In the genomic region with DNA sequence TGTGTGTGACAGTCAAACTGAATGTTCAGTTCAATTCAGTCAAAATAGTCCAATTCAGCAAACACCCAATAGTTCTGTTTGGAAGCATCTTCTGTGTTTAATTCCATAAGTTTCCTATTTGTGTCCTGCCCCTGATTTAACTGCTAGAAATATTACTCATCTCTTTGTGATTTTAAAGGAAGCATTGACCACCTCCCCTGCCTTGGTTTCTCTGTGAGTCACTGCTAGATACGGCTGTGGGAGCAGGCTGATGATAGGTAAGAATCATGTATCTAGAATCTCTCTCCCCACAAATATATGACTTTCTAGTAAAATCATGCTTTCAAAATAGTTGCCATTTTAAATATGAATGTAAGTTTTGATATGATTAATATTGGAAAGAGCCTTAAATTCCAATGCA, we compare ENCODE assay signal across 16 cellular contexts.
DNase-seq lines count a peak whose midpoint lies in the region; ATAC-seq and TF ChIP-seq lines count a peak whose summit lies in the region.
"Had no signal": no experiment of that assay in that cellular context is flagged by ENCODE, and none has a peak within 500 bp of the region (broad histone marks: within the 10 kb centered on the region; RNA-seq: fewer than 3 reads in every experiment).

No MANE protein-coding gene starts in this region.

- H3K27ac Mint-ChIP-seq in stimulated activated naive B cell treated with anti-CD40 and anti-IgM and Interleukin-4, amounts not matched to agents 10 μg/mL and 1 μg/mL and 100 μg/mL, for 72 hours: no peak overlapping the region
- H3K27ac Mint-ChIP-seq: B cell; CD8-positive, alpha-beta T cell had no signal

- intact Hi-C loops in tibial artery (cut with DNase I; ENCODE audit: low total_unique reads): no loop called here

- no peak overlapping the region for H2AFZ ChIP-seq in GM23248
- no peak overlapping the region for H2AFZ ChIP-seq in trophoblast cell (ENCODE audit: insufficient read depth, low read length, poor library complexity)

- H3K23ac ChIP-seq in trophoblast cell (ENCODE audit: low read length): no peak overlapping the region

- H4K20me1 ChIP-seq in GM23248 (ENCODE audit: insufficient read depth): no peaks in the 10 kb centered on the region

- H3K79me1 ChIP-seq in trophoblast cell (ENCODE audit: low read length): no peaks in the 10 kb centered on the region

- no peaks in the 10 kb centered on the region for H3K9me3 Mint-ChIP-seq in stimulated activated naive B cell treated with anti-CD40 and anti-IgM and Interleukin-4, amounts not matched to agents 10 μg/mL and 1 μg/mL and 100 μg/mL, for 72 hours
- H3K9me3 Mint-ChIP-seq: CD8-positive, alpha-beta T cell had no signal

- no peak overlapping the region for H2AK5ac ChIP-seq in trophoblast cell (ENCODE audit: low read length)

- no peaks in the 10 kb centered on the region for H3K79me2 ChIP-seq in GM23248 (ENCODE audit: insufficient read depth)
- H3K79me2 ChIP-seq in trophoblast cell (ENCODE audit: control insufficient read depth, insufficient read depth, low read length, poor library complexity): no peaks in the 10 kb centered on the region

- H3K27me3 ChIP-seq in GM23248 (replicated peaks; ENCODE audit: insufficient read depth) (no peaks in the 10 kb centered on the region), tibial artery (no peaks in the 10 kb centered on the region), trophoblast cell (ENCODE audit: insufficient read depth, low read length) (no peaks in the 10 kb centered on the region)

- no peak overlapping the region for H4K91ac ChIP-seq in trophoblast cell (ENCODE audit: low read depth, low read length)

- H3K9me2 ChIP-seq in GM23248 (ENCODE audit: insufficient read depth): no peaks in the 10 kb centered on the region

- H3K14ac ChIP-seq in trophoblast cell (ENCODE audit: low read length): no peak overlapping the region

- no peak overlapping the region for H2BK12ac ChIP-seq in trophoblast cell (ENCODE audit: low read length)

- DNase-seq in AG10803 (ENCODE audit: low read depth): peak; percentile 21
- peak; percentile 42 for DNase-seq in GM23248
- DNase-seq in astrocyte of the hippocampus (ENCODE audit: low read depth, low spot score): peak; percentile 32
- peak; percentile 3 for DNase-seq in glomerular visceral epithelial cell (ENCODE audit: extremely low spot score)
- DNase-seq in tibial artery: no peak
- no peak for DNase-seq in stimulated activated naive B cell treated with anti-CD40 and anti-IgM and Interleukin-4, amounts not matched to agents 10 μg/mL and 1 μg/mL and 100 μg/mL, for 72 hours
- DNase-seq in trophoblast cell: no peak
- no peak for DNase-seq in NCI-H2227 treated with DMSO at 0.1 percent for 48 hours (lab: John Stamatoyannopoulos, UW)
- DNase-seq: CD8-positive, alpha-beta T cell; DMS79 treated with DMSO at 0.1 percent for 48 hours; GOT3; NCI-H1417; NCI-H345; PC-3 had no signal

- no peaks in the 10 kb centered on the region for H3K36me3 Mint-ChIP-seq in stimulated activated naive B cell treated with anti-CD40 and anti-IgM and Interleukin-4, amounts not matched to agents 10 μg/mL and 1 μg/mL and 100 μg/mL, for 72 hours
- H3K36me3 Mint-ChIP-seq: CD8-positive, alpha-beta T cell had no signal

- H2BK120ac ChIP-seq in trophoblast cell (ENCODE audit: insufficient read depth, low read length, poor library complexity): no peak overlapping the region

- no peaks in the 10 kb centered on the region for H3K9me3 ChIP-seq in GM23248 (ENCODE audit: low read depth)
- H3K9me3 ChIP-seq in tibial artery: no peaks in the 10 kb centered on the region
- H3K9me3 ChIP-seq in trophoblast cell (ENCODE audit: insufficient read depth, low read depth, low read length): peaks cover 3% of the 10 kb centered on the region
- H3K9me3 ChIP-seq: A549 had no signal

- no peak overlapping the region for H4K12ac ChIP-seq in trophoblast cell (ENCODE audit: low read depth, low read length)

- WGBS in GM23248 (ENCODE audit: low coverage in 1 of 2, low lambda C conversion rate in 2 of 2, missing lambda C conversion rate in 2 of 2), 2 experiments: 0 to 3% methylated on average over 1 of the region's 1 CpG
- no CpG with 5 or more reads among the region's 1 CpG for WGBS in trophoblast cell (ENCODE audit: extremely low coverage, insufficient coverage, insufficient read length)

- H3K4ac ChIP-seq in trophoblast cell (ENCODE audit: low read depth, low read length): no peak overlapping the region

- no peak overlapping the region for H3K4me3 Mint-ChIP-seq in stimulated activated naive B cell treated with anti-CD40 and anti-IgM and Interleukin-4, amounts not matched to agents 10 μg/mL and 1 μg/mL and 100 μg/mL, for 72 hours
- H3K4me3 Mint-ChIP-seq: B cell; CD8-positive, alpha-beta T cell had no signal

- H4K8ac ChIP-seq in trophoblast cell (ENCODE audit: low read depth, low read length): no peak overlapping the region

- H3K27ac ChIP-seq in GM23248 (no peak overlapping the region), tibial artery (no peak overlapping the region), trophoblast cell (ENCODE audit: low read depth, low read length) (no peak overlapping the region)
- H3K27ac ChIP-seq: A549 had no signal

- H3K4me2 ChIP-seq in GM23248 (ENCODE audit: unreplicated experiment) (no peak overlapping the region), trophoblast cell (ENCODE audit: low read length) (no peak overlapping the region)
- H3K4me2 ChIP-seq: A549 had no signal

- no peak for TF ChIP-seq CTCF in AG10803 (conservative IDR thresholded peaks at IDR 0.05; ENCODE audit: low read length)
- no peak for TF ChIP-seq CTCF in tibial artery (IDR thresholded peaks at IDR 0.05)

- H3K18ac ChIP-seq in trophoblast cell (ENCODE audit: low read length): no peak overlapping the region

- H2BK5ac ChIP-seq in trophoblast cell (ENCODE audit: low read depth, low read length, poor library complexity): no peak overlapping the region

- in situ Hi-C loops in GM23248 (cut with MboI): no loop called here

- H3K4me3 ChIP-seq in AG10803 (ENCODE audit: low read length) (no peak overlapping the region), GM23248 (no peak overlapping the region), tibial artery (no peak overlapping the region), trophoblast cell (ENCODE audit: low read depth, low read length) (no peak overlapping the region)
- H3K4me3 ChIP-seq: A549 had no signal

- H3K36me3 ChIP-seq in GM23248 (ENCODE audit: low read depth): no peaks in the 10 kb centered on the region
- H3K36me3 ChIP-seq in tibial artery: no peaks in the 10 kb centered on the region
- H3K36me3 ChIP-seq in trophoblast cell (ENCODE audit: control insufficient read depth in 1 of 2, insufficient read depth in 2 of 2, low read length in 2 of 2): no peaks in the 10 kb centered on the region

- no peaks in the 10 kb centered on the region for H3F3A ChIP-seq in GM23248 (ENCODE audit: insufficient read depth)

- ATAC-seq in stimulated activated naive B cell treated with anti-CD40 and anti-IgM and Interleukin-4, amounts not matched to agents 10 μg/mL and 1 μg/mL and 100 μg/mL, for 72 hours (replicated peaks): no peak
- ATAC-seq: A549; CD8-positive, alpha-beta T cell; PC-3 had no signal

- H3K9ac ChIP-seq in GM23248: no peak overlapping the region
- no peak overlapping the region for H3K9ac ChIP-seq in trophoblast cell (ENCODE audit: low read length)

- no peaks in the 10 kb centered on the region for H3K4me1 Mint-ChIP-seq in stimulated activated naive B cell treated with anti-CD40 and anti-IgM and Interleukin-4, amounts not matched to agents 10 μg/mL and 1 μg/mL and 100 μg/mL, for 72 hours
- H3K4me1 Mint-ChIP-seq: B cell had no signal

- H3K4me1 ChIP-seq in GM23248 (ENCODE audit: insufficient read depth): peaks cover 8% of the 10 kb centered on the region; the same call in 1 of the 2 replicates
- H3K4me1 ChIP-seq in tibial artery: no peaks in the 10 kb centered on the region
- H3K4me1 ChIP-seq in trophoblast cell (ENCODE audit: control insufficient read depth in 1 of 2, insufficient read depth in 2 of 2, low read length in 2 of 2): no peaks in the 10 kb centered on the region
- H3K4me1 ChIP-seq: A549 had no signal

- H3K27me3 Mint-ChIP-seq in stimulated activated naive B cell treated with anti-CD40 and anti-IgM and Interleukin-4, amounts not matched to agents 10 μg/mL and 1 μg/mL and 100 μg/mL, for 72 hours: no peaks in the 10 kb centered on the region
- H3K27me3 Mint-ChIP-seq: B cell had no signal

Comparison
In these comparisons a context has a peak if more than half of its experiments do, and no peak if none do; other contexts are left out.
1. DNase-seq: peak in AG10803 (single experiment), GM23248 (single experiment), astrocyte of the hippocampus (single experiment) and glomerular visceral epithelial cell (single experiment); none in tibial artery (0 of 2), stimulated activated naive B cell treated with anti-CD40 and anti-IgM and Interleukin-4, amounts not matched to agents 10 μg/mL and 1 μg/mL and 100 μg/mL, for 72 hours (single experiment), trophoblast cell (0 of 2) and NCI-H2227 treated with DMSO at 0.1 percent for 48 hours (single experiment).